ENCODE assay signal across 8 cellular contexts in the genomic region with DNA sequence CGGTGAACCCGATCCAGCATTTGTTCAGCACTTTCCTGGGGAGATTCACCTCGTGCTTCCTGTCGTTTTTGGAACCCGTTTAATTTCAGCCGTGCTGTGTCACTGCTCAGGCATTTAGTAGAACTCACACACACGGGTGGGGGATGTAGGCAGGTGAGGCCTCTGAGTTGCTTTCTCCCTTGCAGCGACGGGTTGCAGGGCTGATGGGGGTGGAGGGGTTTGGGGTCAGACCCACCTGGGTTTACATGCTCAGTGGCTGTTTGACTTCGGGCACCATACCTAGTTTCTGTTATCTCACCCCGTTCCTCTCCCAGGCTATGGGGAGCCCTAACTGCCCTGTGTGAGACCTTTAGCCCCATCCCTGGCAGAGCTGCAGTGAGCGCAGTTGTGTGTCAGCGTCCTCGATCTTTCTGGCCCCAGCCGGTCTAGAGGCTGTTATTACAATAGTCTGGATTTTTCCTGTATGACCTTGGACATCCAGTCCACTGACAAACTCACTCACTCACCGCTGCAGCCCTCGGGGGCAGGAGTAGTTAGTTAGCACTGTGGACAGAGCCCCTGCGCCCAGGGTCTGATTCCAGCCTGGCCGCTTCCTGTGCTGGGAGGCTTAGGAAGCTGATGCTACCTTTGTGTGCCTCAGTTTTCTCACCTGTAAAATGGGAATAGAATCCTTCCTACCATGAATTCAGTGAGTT. TPM values are rescaled to one million over a fixed set of nuclear protein-coding genes. Genes with fewer than 3 reads are reported as not detected.
DNase-seq lines count a peak whose midpoint lies in the region; ATAC-seq and TF ChIP-seq lines count a peak whose summit lies in the region.

No MANE protein-coding gene starts in this region.

- H3K4me1 ChIP-seq in RWPE2 (ENCODE audit: insufficient read depth, poor library complexity, severe bottlenecking) (peaks cover 14% of the 10 kb centered on the region), foreskin keratinocyte (peaks cover 5% of the 10 kb centered on the region), parathyroid adenoma (peaks cover 6% of the 10 kb centered on the region)

- TF ChIP-seq CTCF in RWPE2 (IDR thresholded peaks at IDR 0.05; ENCODE audit: poor library complexity, severe bottlenecking) (no peak), foreskin keratinocyte (conservative IDR thresholded peaks at IDR 0.05) (no peak), parathyroid adenoma (IDR thresholded peaks at IDR 0.05) (no peak)

- H3K4me3 ChIP-seq in RWPE2 (ENCODE audit: severe bottlenecking), result no peak overlapping the region
- no peak overlapping the region for H3K4me3 ChIP-seq in parathyroid adenoma (ENCODE audit: low read depth, low read length)

- no peak overlapping the region for H3K4me2 ChIP-seq in parathyroid adenoma (ENCODE audit: low read length)

- H3K27ac ChIP-seq in RWPE2 (ENCODE audit: poor library complexity, severe bottlenecking), result peak overlapping the region; percentile 91
- H3K27ac ChIP-seq in foreskin keratinocyte, result peak overlapping the region; percentile 37
- H3K27ac ChIP-seq in parathyroid adenoma, result peak overlapping the region; percentile 42

- no peak overlapping the region for H3K9ac ChIP-seq in parathyroid adenoma

- DNase-seq in EH (ENCODE audit: low read depth) (peak; percentile 66), RWPE2 (ENCODE audit: low spot score) (no peak), foreskin keratinocyte (peak; percentile 55 to 77), ureter (ENCODE audit: low spot score) (no peak), DMS79 treated with DMSO at 0.1 percent for 48 hours (lab: John Stamatoyannopoulos, UW) (no peak), MV-4-11 (lab: John Stamatoyannopoulos, UW) (no peak)

- H3K27me3 ChIP-seq in RWPE2 (ENCODE audit: insufficient read depth, poor library complexity, severe bottlenecking) (no peaks in the 10 kb centered on the region), foreskin keratinocyte (no peaks in the 10 kb centered on the region), parathyroid adenoma (ENCODE audit: control insufficient read depth, insufficient read depth, low read length) (no peaks in the 10 kb centered on the region)

- H3K79me2 ChIP-seq in parathyroid adenoma, result peaks cover 21% of the 10 kb centered on the region

- peak overlapping the region; percentile 22 for H2AFZ ChIP-seq in parathyroid adenoma

- H3K36me3 ChIP-seq in RWPE2 (ENCODE audit: low read depth) (no peaks in the 10 kb centered on the region), parathyroid adenoma (ENCODE audit: control insufficient read depth, insufficient read depth, low read length) (no peaks in the 10 kb centered on the region)

- ATAC-seq in RWPE2 (ENCODE audit: low read depth), result peak; percentile 77
- peak; percentile 61 for ATAC-seq in foreskin keratinocyte
- ATAC-seq in HG03039 (IDR thresholded peaks at IDR 0.05; ENCODE audit: unreplicated experiment), result no peak

- H3K9me3 ChIP-seq in RWPE2 (ENCODE audit: severe bottlenecking) (no peaks in the 10 kb centered on the region), parathyroid adenoma (ENCODE audit: control insufficient read depth, low read length) (no peaks in the 10 kb centered on the region)

RNA-seq across cellular contexts. Expression of gene LRP5, which starts 2.6 kb away (rescaled TPM):
- total RNA-seq in foreskin keratinocyte (26.8 and 30.1 TPM in 2 replicates), ureter (82.4 TPM)
- 29.3 and 30.5 TPM in 2 replicates for polyA plus RNA-seq in foreskin keratinocyte

RNA-seq across cellular contexts. Expression of gene C11orf24, which starts 43.3 kb away (rescaled TPM):
- total RNA-seq in foreskin keratinocyte (42.7 and 45.2 TPM in 2 replicates), ureter (37.1 TPM)
- 46.8 and 51.8 TPM in 2 replicates for polyA plus RNA-seq in foreskin keratinocyte

Comparison
In these comparisons a context has a peak if more than half of its experiments do, and no peak if none do; other contexts are left out.
1. DNase-seq: peak in EH (single experiment) and foreskin keratinocyte (2 of 2); none in RWPE2 (single experiment), ureter (single experiment), DMS79 treated with DMSO at 0.1 percent for 48 hours (single experiment) and MV-4-11 (single experiment).
2. H3K27ac ChIP-seq: peak in every context shown above with its lines; median percentile 91 in RWPE2; 42 in parathyroid adenoma; 37 in foreskin keratinocyte.